ENCODE assay signal across 8 cellular contexts in the genomic region with DNA sequence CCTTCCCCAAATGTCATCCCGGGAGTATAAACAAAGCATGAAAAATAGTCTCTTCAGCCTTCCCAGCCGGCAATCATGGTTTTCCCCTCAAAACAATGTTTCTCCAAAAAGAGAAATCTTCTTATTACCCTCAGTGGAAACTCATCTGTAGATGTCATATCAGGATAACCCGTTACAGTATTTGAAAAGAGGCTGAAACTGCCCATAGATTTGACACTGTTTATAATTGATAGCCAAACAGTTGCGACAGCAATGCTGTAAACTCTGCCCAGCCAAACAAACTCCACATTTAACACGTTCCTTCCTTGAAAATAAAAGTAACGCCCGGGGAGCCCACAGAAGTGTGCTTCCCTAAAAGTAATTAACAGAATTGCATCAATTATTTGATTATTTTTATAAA.
DNase-seq lines count a peak whose midpoint lies in the region; ATAC-seq and TF ChIP-seq lines count a peak whose summit lies in the region.

No MANE protein-coding gene starts in this region.

- WGBS in heart right ventricle, 2 donors = 0 to 1% methylated on average over 7 of the region's 7 CpGs
- 0 to 1% (median 0%) methylated on average over 7 of the region's 7 CpGs for WGBS in psoas muscle, 3 donors

- TF ChIP-seq CTCF in heart right ventricle (IDR thresholded peaks at IDR 0.05) = no peak
- no peak for TF ChIP-seq CTCF in psoas muscle (IDR thresholded peaks at IDR 0.05)

- peak overlapping the region; percentile 96 for H3K27ac Mint-ChIP-seq in activated CD8-positive, alpha-beta T cell treated with anti-CD3 and anti-CD28 coated beads, Interleukin-2, amount 10 ng/mL, durations not matched to agents 7 days and 5 days

- DNase-seq in Right ventricle myocardium inferior (ENCODE audit: missing footprints) = no peak
- no peak for DNase-seq in cardiac septum (ENCODE audit: low spot score)
- no peak for DNase-seq in activated CD8-positive, alpha-beta T cell treated with anti-CD3 and anti-CD28 coated beads, Interleukin-2, amount 10 ng/mL, durations not matched to agents 7 days and 5 days
- no peak for DNase-seq in heart right ventricle
- DNase-seq in psoas muscle = no peak
- no peak for DNase-seq in activated CD4-positive, CD25-positive, alpha-beta regulatory T cell (lab: John Stamatoyannopoulos, UW)
- no peak for DNase-seq in activated CD4-positive, alpha-beta T cell treated with anti-CD3 and anti-CD28 coated beads for 48 hours

- CTCF ChIA-PET in activated CD8-positive, alpha-beta T cell treated with anti-CD3 and anti-CD28 coated beads, Interleukin-2, amount 10 ng/mL, durations not matched to agents 7 days and 5 days (lab: Charles Lee) = interaction anchor here (0.6 to 2.4 kb wide), 6 partner anchors 23 to 577 kb away, joined by 3 to 14 read pairs (median 4); no protein-coding TSS in a partner anchor

- no peaks in the 10 kb centered on the region for H3K36me3 Mint-ChIP-seq in activated CD8-positive, alpha-beta T cell treated with anti-CD3 and anti-CD28 coated beads, Interleukin-2, amount 10 ng/mL, durations not matched to agents 7 days and 5 days (ENCODE audit: low read depth)

- H3K27ac ChIP-seq in heart right ventricle (peak overlapping the region; percentile 69 to 90 (median 82)), psoas muscle (peak overlapping the region; percentile 80)

- no peaks in the 10 kb centered on the region for H3K36me3 ChIP-seq in heart right ventricle
- no peaks in the 10 kb centered on the region for H3K36me3 ChIP-seq in psoas muscle (ENCODE audit: insufficient read depth in 1 of 2, low read depth in 1 of 2)

- H3K4me1 ChIP-seq in heart right ventricle (peaks cover 6 to 60% (median 43%) of the 10 kb centered on the region in 9 donors), psoas muscle (peaks cover 31% of the 10 kb centered on the region)

- ATAC-seq in Right ventricle myocardium inferior (peak; percentile 29), heart right ventricle (peak in 5 of 8 donors; percentile 26 to 53 (median 40)), psoas muscle (peak in 3 of 4 donors; percentile 43 to 57 (median 51)), HG03135 (IDR thresholded peaks at IDR 0.05; ENCODE audit: unreplicated experiment) (no peak)
- no peak for ATAC-seq in activated CD8-positive, alpha-beta T cell treated with anti-CD3 and anti-CD28 coated beads, Interleukin-2, amount 10 ng/mL, durations not matched to agents 7 days and 5 days

- H3K4me1 Mint-ChIP-seq in activated CD8-positive, alpha-beta T cell treated with anti-CD3 and anti-CD28 coated beads, Interleukin-2, amount 10 ng/mL, durations not matched to agents 7 days and 5 days (ENCODE audit: low read depth) = peaks cover 68% of the 10 kb centered on the region

- H3K4me3 ChIP-seq in heart right ventricle (peak overlapping the region; percentile 58 to 88 (median 79)), psoas muscle (peak overlapping the region; percentile 80)

- no peaks in the 10 kb centered on the region for H3K27me3 ChIP-seq in heart right ventricle
- H3K27me3 ChIP-seq in psoas muscle (ENCODE audit: insufficient read depth in 3 of 3, low read length in 2 of 3) = no peaks in the 10 kb centered on the region

- no peaks in the 10 kb centered on the region for H3K27me3 Mint-ChIP-seq in activated CD8-positive, alpha-beta T cell treated with anti-CD3 and anti-CD28 coated beads, Interleukin-2, amount 10 ng/mL, durations not matched to agents 7 days and 5 days (ENCODE audit: low read depth)

- POLR2A ChIA-PET in activated CD8-positive, alpha-beta T cell treated with anti-CD3 and anti-CD28 coated beads, Interleukin-2, amount 10 ng/mL, durations not matched to agents 7 days and 5 days (lab: Charles Lee) = interaction anchor here (0.9 to 4.3 kb wide), 18 partner anchors 12 to 778 kb away, joined by 3 to 48 read pairs (median 4); a partner anchor contains a TSS

- H3K4me3 Mint-ChIP-seq in activated CD8-positive, alpha-beta T cell treated with anti-CD3 and anti-CD28 coated beads, Interleukin-2, amount 10 ng/mL, durations not matched to agents 7 days and 5 days = peak overlapping the region; percentile 87

- H3K9me3 Mint-ChIP-seq in activated CD8-positive, alpha-beta T cell treated with anti-CD3 and anti-CD28 coated beads, Interleukin-2, amount 10 ng/mL, durations not matched to agents 7 days and 5 days (ENCODE audit: insufficient read depth) = no peaks in the 10 kb centered on the region

- intact Hi-C loops in Right ventricle myocardium inferior (cut with DNase I) (loop anchor here (2.0 to 10.0 kb wide), 6 partner anchors 42 to 394 kb away; a partner anchor contains a TSS), cardiac septum (cut with DNase I) (loop anchor here (2.0 to 10.0 kb wide), 4 partner anchors 39 to 314 kb away; a partner anchor contains a TSS), heart right ventricle (cut with DNase I) (loop anchor here in 6 of 10 donors (1.0 to 10.0 kb wide), 8 partner anchors 46 to 576 kb away; a partner anchor contains a TSS), psoas muscle (cut with DNase I) (loop anchor here (5.0 kb wide), 5 partner anchors 36 to 431 kb away; a partner anchor contains a TSS)

- H3K9me3 ChIP-seq in heart right ventricle = no peaks in the 10 kb centered on the region
- H3K9me3 ChIP-seq in psoas muscle = no peaks in the 10 kb centered on the region

Comparison
In these comparisons a context has a peak if more than half of its experiments do, and no peak if none do; other contexts are left out.
1. ATAC-seq: peak in Right ventricle myocardium inferior (single experiment), heart right ventricle (5 of 8) and psoas muscle (3 of 4); none in activated CD8-positive, alpha-beta T cell treated with anti-CD3 and anti-CD28 coated beads, Interleukin-2, amount 10 ng/mL, durations not matched to agents 7 days and 5 days (single experiment) and HG03135 (single experiment).